Comparison of ENCODE assay signal across 9 cellular contexts in the genomic region with DNA sequence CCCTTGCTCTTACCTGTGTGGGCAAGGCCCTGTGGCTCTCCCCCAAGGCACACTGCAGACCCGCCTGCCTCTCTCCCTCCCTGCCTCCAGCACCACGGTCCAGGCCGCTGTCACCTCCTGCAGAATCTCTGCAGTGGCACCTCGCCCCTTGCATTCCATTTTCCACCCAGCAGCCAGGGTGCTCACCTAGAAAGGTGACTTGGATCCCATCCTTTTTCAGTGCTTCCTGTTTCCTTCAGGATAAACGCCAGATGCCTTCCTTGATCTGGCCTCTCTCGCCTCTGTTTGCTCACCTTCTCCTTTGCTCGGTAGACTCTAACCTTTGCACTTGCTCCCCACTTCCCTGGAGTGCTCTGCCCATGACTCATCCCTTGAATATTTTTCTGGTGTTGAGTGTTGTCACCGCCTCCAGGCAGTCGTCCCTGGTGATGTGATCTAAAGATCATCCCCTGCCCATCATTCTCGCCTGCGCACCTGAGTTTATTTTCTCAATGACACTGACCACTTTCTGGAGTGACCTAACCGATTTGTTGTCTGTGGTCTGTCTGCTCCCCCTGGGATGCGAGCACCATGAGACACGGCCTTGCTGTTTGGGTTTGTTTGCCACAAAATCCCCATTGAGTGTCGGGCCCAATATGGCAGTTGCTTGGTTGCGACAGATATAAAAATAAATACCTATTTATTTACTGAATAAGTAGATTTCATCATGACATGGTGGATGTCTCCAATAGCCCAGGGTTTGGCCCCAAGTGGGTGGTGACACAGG.
DNase-seq lines count a peak whose midpoint lies in the region; ATAC-seq and TF ChIP-seq lines count a peak whose summit lies in the region.
"Had no signal": no experiment of that assay in that cellular context is flagged by ENCODE, and none has a peak within 500 bp of the region (broad histone marks: within the 10 kb centered on the region; RNA-seq: fewer than 3 reads in every experiment).

No MANE protein-coding gene starts in this region.

- TF ChIP-seq CTCF in osteocyte (IDR thresholded peaks at IDR 0.05) = no peak

- peak; percentile 44 for ATAC-seq in activated naive CD8-positive, alpha-beta T cell treated with anti-CD3 and anti-CD28 coated beads, Interleukin-2, amount 50 U/mL, for 24 hours
- ATAC-seq in activated CD8-positive, alpha-beta memory T cell treated with anti-CD3 and anti-CD28 coated beads, Interleukin-2, amount 10 ng/mL, durations not matched to agents 7 days and 5 days = no peak

- no peaks in the 10 kb centered on the region for H3K27me3 ChIP-seq in BLaER1 treated with 17β-estradiol and CSF1 and Interleukin-3, amounts not matched to agents 10 nM and 100 nM
- no peaks in the 10 kb centered on the region for H3K27me3 ChIP-seq in mesenchymal stem cell (ENCODE audit: control insufficient read depth in 1 of 2, insufficient read depth in 1 of 2, low read length in 2 of 2)

- no peak overlapping the region for H4K8ac ChIP-seq in mesenchymal stem cell (ENCODE audit: low read length)

- peaks cover 0 to 31% (median 0%) of the 10 kb centered on the region in 11 experiments; a peak in 3 of 22 replicates for H3K36me3 ChIP-seq in BLaER1 treated with 17β-estradiol and CSF1 and Interleukin-3, amounts not matched to agents 10 nM and 100 nM
- peaks cover 0 to 9% of the 10 kb centered on the region in 2 experiments for H3K36me3 ChIP-seq in mesenchymal stem cell (ENCODE audit: control insufficient read depth in 1 of 2, insufficient read depth in 2 of 2, low read depth in 1 of 2, low read length in 2 of 2)

- H3K18ac ChIP-seq in mesenchymal stem cell (ENCODE audit: low read depth in 1 of 2, low read length in 2 of 2) = peak overlapping the region in 1 of 2 experiments; percentile 74

- H2AFZ ChIP-seq in mesenchymal stem cell (ENCODE audit: low read depth, low read length) = no peak overlapping the region

- H2BK15ac ChIP-seq in mesenchymal stem cell (ENCODE audit: low read depth, poor library complexity, severe bottlenecking) = no peak overlapping the region

- CTCF ChIA-PET in activated CD8-positive, alpha-beta memory T cell treated with anti-CD3 and anti-CD28 coated beads, Interleukin-2, amount 10 ng/mL, durations not matched to agents 7 days and 5 days (lab: Charles Lee) = no interaction called here

- H3K4me2 ChIP-seq in BLaER1 treated with 17β-estradiol and CSF1 and Interleukin-3, amounts not matched to agents 10 nM and 100 nM = peak overlapping the region in 8 of 11 experiments; percentile 7 to 50 (median 24); a peak in 6 of 22 replicates
- no peak overlapping the region for H3K4me2 ChIP-seq in mesenchymal stem cell (ENCODE audit: low read length, poor library complexity, severe bottlenecking)

- peaks cover 23% of the 10 kb centered on the region for H3K79me1 ChIP-seq in mesenchymal stem cell (replicated peaks; ENCODE audit: low read length, poor library complexity, severe bottlenecking)

- H3K9ac ChIP-seq in BLaER1 treated with 17β-estradiol and CSF1 and Interleukin-3, amounts not matched to agents 10 nM and 100 nM = no peak overlapping the region
- H3K9ac ChIP-seq in mesenchymal stem cell (ENCODE audit: low read length) = no peak overlapping the region

- no peak overlapping the region for H3K4ac ChIP-seq in mesenchymal stem cell (ENCODE audit: low read depth in 1 of 2, low read length in 2 of 2)

- H3K9me3 Mint-ChIP-seq in activated naive CD8-positive, alpha-beta T cell treated with anti-CD3 and anti-CD28 coated beads, Interleukin-2, amount 50 U/mL, for 24 hours = no peaks in the 10 kb centered on the region
- H3K9me3 Mint-ChIP-seq in activated CD8-positive, alpha-beta memory T cell treated with anti-CD3 and anti-CD28 coated beads, Interleukin-2, amount 10 ng/mL, durations not matched to agents 7 days and 5 days (ENCODE audit: low read depth) = no peaks in the 10 kb centered on the region
- no peaks in the 10 kb centered on the region for H3K9me3 Mint-ChIP-seq in osteocyte (ENCODE audit: unreplicated experiment)
- H3K9me3 Mint-ChIP-seq: CD4-positive, CD25-positive, alpha-beta regulatory T cell had no signal

- H3K4me3 Mint-ChIP-seq in activated naive CD8-positive, alpha-beta T cell treated with anti-CD3 and anti-CD28 coated beads, Interleukin-2, amount 50 U/mL, for 24 hours = no peak overlapping the region
- H3K4me3 Mint-ChIP-seq in activated CD8-positive, alpha-beta memory T cell treated with anti-CD3 and anti-CD28 coated beads, Interleukin-2, amount 10 ng/mL, durations not matched to agents 7 days and 5 days = no peak overlapping the region
- H3K4me3 Mint-ChIP-seq in osteocyte (ENCODE audit: unreplicated experiment) = no peak overlapping the region

- H2BK5ac ChIP-seq in mesenchymal stem cell (ENCODE audit: low read depth, low read length, poor library complexity, severe bottlenecking) = no peak overlapping the region

- WGBS in mesenchymal stem cell = 62% methylated on average over 14 of the region's 16 CpGs

- no peak overlapping the region for H4K91ac ChIP-seq in mesenchymal stem cell (ENCODE audit: low read length)

- peaks cover 40% of the 10 kb centered on the region for H3K4me1 Mint-ChIP-seq in activated naive CD8-positive, alpha-beta T cell treated with anti-CD3 and anti-CD28 coated beads, Interleukin-2, amount 50 U/mL, for 24 hours
- peaks cover 28% of the 10 kb centered on the region for H3K4me1 Mint-ChIP-seq in activated CD8-positive, alpha-beta memory T cell treated with anti-CD3 and anti-CD28 coated beads, Interleukin-2, amount 10 ng/mL, durations not matched to agents 7 days and 5 days
- peaks cover 52% of the 10 kb centered on the region for H3K4me1 Mint-ChIP-seq in osteocyte (ENCODE audit: unreplicated experiment)

- peak overlapping the region in 1 of 2 experiments; percentile 90 for H3K14ac ChIP-seq in mesenchymal stem cell (ENCODE audit: low read length in 2 of 2)

- H3K27ac Mint-ChIP-seq in activated naive CD8-positive, alpha-beta T cell treated with anti-CD3 and anti-CD28 coated beads, Interleukin-2, amount 50 U/mL, for 24 hours = peak overlapping the region; percentile 71
- no peak overlapping the region for H3K27ac Mint-ChIP-seq in activated CD8-positive, alpha-beta memory T cell treated with anti-CD3 and anti-CD28 coated beads, Interleukin-2, amount 10 ng/mL, durations not matched to agents 7 days and 5 days
- H3K27ac Mint-ChIP-seq in osteocyte (ENCODE audit: unreplicated experiment) = no peak overlapping the region

- peaks cover 46% of the 10 kb centered on the region for H3K36me3 Mint-ChIP-seq in activated naive CD8-positive, alpha-beta T cell treated with anti-CD3 and anti-CD28 coated beads, Interleukin-2, amount 50 U/mL, for 24 hours (ENCODE audit: low read depth)
- H3K36me3 Mint-ChIP-seq in activated CD8-positive, alpha-beta memory T cell treated with anti-CD3 and anti-CD28 coated beads, Interleukin-2, amount 10 ng/mL, durations not matched to agents 7 days and 5 days = peaks cover 17% of the 10 kb centered on the region
- peaks cover 13% of the 10 kb centered on the region for H3K36me3 Mint-ChIP-seq in osteocyte (ENCODE audit: unreplicated experiment)

- no peaks in the 10 kb centered on the region for H3K27me3 Mint-ChIP-seq in activated naive CD8-positive, alpha-beta T cell treated with anti-CD3 and anti-CD28 coated beads, Interleukin-2, amount 50 U/mL, for 24 hours
- no peaks in the 10 kb centered on the region for H3K27me3 Mint-ChIP-seq in activated CD8-positive, alpha-beta memory T cell treated with anti-CD3 and anti-CD28 coated beads, Interleukin-2, amount 10 ng/mL, durations not matched to agents 7 days and 5 days
- no peaks in the 10 kb centered on the region for H3K27me3 Mint-ChIP-seq in osteocyte (ENCODE audit: unreplicated experiment)
- H3K27me3 Mint-ChIP-seq: CD4-positive, CD25-positive, alpha-beta regulatory T cell had no signal

- peak overlapping the region in 1 of 2 experiments; percentile 73 for H2BK12ac ChIP-seq in mesenchymal stem cell (ENCODE audit: low read length in 2 of 2)

- peak overlapping the region in 1 of 2 experiments; percentile 23 for H3K23ac ChIP-seq in mesenchymal stem cell (ENCODE audit: low read length in 2 of 2)

- peaks cover 22 to 60% (median 49%) of the 10 kb centered on the region in 10 experiments for H3K4me1 ChIP-seq in BLaER1 treated with 17β-estradiol and CSF1 and Interleukin-3, amounts not matched to agents 10 nM and 100 nM
- H3K4me1 ChIP-seq in mesenchymal stem cell (ENCODE audit: control insufficient read depth, insufficient read depth, low read depth, low read length) = peaks cover 35% of the 10 kb centered on the region

- no peak overlapping the region for H3K27ac ChIP-seq in BLaER1 treated with 17β-estradiol and CSF1 and Interleukin-3, amounts not matched to agents 10 nM and 100 nM
- H3K27ac ChIP-seq in mesenchymal stem cell (ENCODE audit: low read length, poor library complexity, severe bottlenecking) = no peak overlapping the region

- peaks cover 4 to 39% (median 9%) of the 10 kb centered on the region in 11 experiments; a peak in 14 of 22 replicates for H4K20me1 ChIP-seq in BLaER1 treated with 17β-estradiol and CSF1 and Interleukin-3, amounts not matched to agents 10 nM and 100 nM

- DNase-seq in HT1080 (ENCODE audit: low read depth) (peak; percentile 70), mesenchymal stem cell (no peak), NCI-H526 treated with DMSO at 0.1 percent for 48 hours (lab: John Stamatoyannopoulos, UW) (no peak), osteocyte (ENCODE audit: extremely low spot score, unreplicated experiment) (no peak)
- no peak for DNase-seq in activated naive CD8-positive, alpha-beta T cell treated with anti-CD3 and anti-CD28 coated beads, Interleukin-2, amount 50 U/mL, for 24 hours
- DNase-seq in NK-92 treated with Interleukin-12 subunit alpha and Interleukin-12 subunit beta, amount 100 ng/mL, for 24 hours (lab: John Stamatoyannopoulos, UW) = no peak
- DNase-seq in activated CD8-positive, alpha-beta memory T cell treated with anti-CD3 and anti-CD28 coated beads, Interleukin-2, amount 10 ng/mL, durations not matched to agents 7 days and 5 days = no peak
- DNase-seq: CD4-positive, CD25-positive, alpha-beta regulatory T cell had no signal

- no peak overlapping the region for H3K4me3 ChIP-seq in BLaER1 treated with 17β-estradiol and CSF1 and Interleukin-3, amounts not matched to agents 10 nM and 100 nM
- no peak overlapping the region for H3K4me3 ChIP-seq in mesenchymal stem cell (ENCODE audit: insufficient read depth in 1 of 2, low read depth in 1 of 2, low read length in 2 of 2)

- H3K9me3 ChIP-seq in BLaER1 treated with 17β-estradiol and CSF1 and Interleukin-3, amounts not matched to agents 10 nM and 100 nM (replicated peaks in 1 of 11) = no peaks in the 10 kb centered on the region
- no peaks in the 10 kb centered on the region for H3K9me3 ChIP-seq in mesenchymal stem cell (ENCODE audit: control insufficient read depth, low read length)

- peak overlapping the region; percentile 74 for H2AK5ac ChIP-seq in mesenchymal stem cell (ENCODE audit: low read length, severe bottlenecking)

- H2BK120ac ChIP-seq in mesenchymal stem cell (ENCODE audit: low read depth, low read length) = no peak overlapping the region
